ENCODE assay signal across 23 cellular contexts in the genomic region with DNA sequence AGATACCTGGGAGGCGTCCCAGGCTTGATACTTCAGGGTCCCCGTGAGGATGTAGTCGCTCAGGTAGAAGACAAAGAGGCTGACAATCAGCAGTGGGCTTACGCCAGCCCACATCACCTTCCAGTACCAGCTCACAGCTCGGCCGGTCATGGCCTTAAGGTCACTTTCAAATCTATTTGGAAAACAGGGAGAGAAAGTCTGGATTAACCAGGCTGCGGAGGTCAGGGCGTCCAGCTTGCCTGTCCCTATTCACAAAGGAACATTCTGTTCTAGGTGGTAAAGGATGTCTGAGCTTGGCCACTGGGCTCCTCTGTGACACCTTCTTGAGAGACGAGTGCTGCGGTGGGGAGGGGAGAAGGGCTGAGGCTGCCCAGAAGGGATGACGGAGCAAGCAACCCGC. TPM values are rescaled to one million over a fixed set of nuclear protein-coding genes. Genes with fewer than 3 reads are reported as not detected.
DNase-seq lines count a peak whose midpoint lies in the region; ATAC-seq and TF ChIP-seq lines count a peak whose summit lies in the region.
"Had no signal": no experiment of that assay in that cellular context is flagged by ENCODE, and none has a peak within 500 bp of the region (broad histone marks: within the 10 kb centered on the region; RNA-seq: fewer than 3 reads in every experiment).

No MANE protein-coding gene starts in this region.

- no peak overlapping the region for H2BK120ac ChIP-seq in H9 (ENCODE audit: low read depth, low read length, poor library complexity, severe bottlenecking)

- H3K23ac ChIP-seq in H9 (ENCODE audit: insufficient read length, low read depth, low read length) = no peak overlapping the region

- no peaks in the 10 kb centered on the region for H3K79me2 ChIP-seq in H9 (ENCODE audit: insufficient read depth, low read length)

- no CpG with 5 or more reads among the region's 12 CpGs for WGBS in H9 (ENCODE audit: extremely low coverage, insufficient read length, low lambda C conversion rate)
- 86% methylated on average over 12 of the region's 12 CpGs for WGBS in esophagus muscularis mucosa

- no peak overlapping the region for H3K4me2 ChIP-seq in H9 (ENCODE audit: insufficient read depth, insufficient read length, low read length)

- no peaks in the 10 kb centered on the region for H3K4me1 Mint-ChIP-seq in activated CD4-positive, alpha-beta T cell treated with anti-CD3 and anti-CD28 coated beads, Interleukin-2, amount 10 ng/mL, durations not matched to agents 7 days and 5 days
- H3K4me1 Mint-ChIP-seq in H9 = peaks cover 26 to 28% of the 10 kb centered on the region in 2 experiments

- intact Hi-C loops in esophagus muscularis mucosa (cut with DNase I) = loop anchor here (5.0 kb wide), 3 partner anchors 82 to 317 kb away; a partner anchor contains a TSS

- no peak overlapping the region for H4K8ac ChIP-seq in H9 (replicated peaks; ENCODE audit: insufficient read length, low read depth, low read length)

- H3K14ac ChIP-seq in H9 (ENCODE audit: insufficient read depth, low read length) = no peak overlapping the region

- no peaks in the 10 kb centered on the region for H3K79me1 ChIP-seq in H9 (ENCODE audit: insufficient read depth, low read depth, low read length, poor library complexity, severe bottlenecking)

- H3K56ac ChIP-seq in H9 (ENCODE audit: insufficient read length, low read depth, low read length) = no peak overlapping the region

- H3K9me3 Mint-ChIP-seq in activated CD4-positive, alpha-beta T cell treated with anti-CD3 and anti-CD28 coated beads, Interleukin-2, amount 10 ng/mL, durations not matched to agents 7 days and 5 days = no peaks in the 10 kb centered on the region
- no peaks in the 10 kb centered on the region; a peak in 1 of 5 replicates for H3K9me3 Mint-ChIP-seq in H9
- H3K9me3 Mint-ChIP-seq: CD14-positive monocyte; CD4-positive, alpha-beta T cell; CD8-positive, alpha-beta memory T cell; GM23338 had no signal

- TF ChIP-seq EP300 in esophagus muscularis mucosa (IDR thresholded peaks at IDR 0.05) = no peak

- no peak overlapping the region for H3T11ph ChIP-seq in H9 (ENCODE audit: low read length)

- DNase-seq in activated CD4-positive, alpha-beta T cell treated with anti-CD3 and anti-CD28 coated beads, Interleukin-2, amount 10 ng/mL, durations not matched to agents 7 days and 5 days = peak; percentile 0
- DNase-seq in activated CD4-positive, alpha-beta T cell treated with anti-CD3 and anti-CD28 coated beads, Interleukin-2, amount 50 U/mL, for 48 hours = no peak
- DNase-seq in H9 (no peak), esophagus muscularis mucosa (ENCODE audit: extremely low spot score) (peak; percentile 90), COLO668 (lab: John Stamatoyannopoulos, UW; ENCODE audit: unreplicated experiment) (no peak)
- peak; percentile 18 for DNase-seq in stimulated activated CD8-positive, alpha-beta memory T cell treated with anti-CD3 and anti-CD28 coated beads, Interleukin-4, amount 100 ng/mL, for 48 hours
- DNase-seq: ACHN; AML-193; BE2C; Calu3; CD4-positive, alpha-beta T cell; CD8-positive, alpha-beta memory T cell; COR-L47; DMS53; DMS79 treated with DMSO at 0.1 percent for 48 hours; GF-D8; HCEC 1CT had no signal

- no peak for TF ChIP-seq POLR2A in esophagus muscularis mucosa (IDR thresholded peaks at IDR 0.05; ENCODE audit: low read depth)

- H3K9me3 ChIP-seq in H9 (ENCODE audit: control insufficient read depth, low read depth, low read length) = no peaks in the 10 kb centered on the region
- no peaks in the 10 kb centered on the region for H3K9me3 ChIP-seq in esophagus muscularis mucosa
- H3K9me3 ChIP-seq: BE2C; BLaER1 treated with 17β-estradiol and CSF1 and Interleukin-3, amounts not matched to agents 10 nM and 100 nM had no signal

- H3K27me3 Mint-ChIP-seq in activated CD4-positive, alpha-beta T cell treated with anti-CD3 and anti-CD28 coated beads, Interleukin-2, amount 10 ng/mL, durations not matched to agents 7 days and 5 days = peaks cover 8% of the 10 kb centered on the region
- peaks cover 3% of the 10 kb centered on the region for H3K27me3 Mint-ChIP-seq in H9 (ENCODE audit: low read depth)
- H3K27me3 Mint-ChIP-seq: CD4-positive, alpha-beta T cell had no signal

- H3K23me2 ChIP-seq in H9 (ENCODE audit: insufficient read length, low read depth, low read length, poor library complexity, severe bottlenecking) = no peaks in the 10 kb centered on the region

- no peak overlapping the region for H3K9ac ChIP-seq in H9 (ENCODE audit: extremely low read depth, insufficient read length, low read length)
- H3K9ac ChIP-seq: BLaER1 treated with 17β-estradiol and CSF1 and Interleukin-3, amounts not matched to agents 10 nM and 100 nM had no signal

- no peak overlapping the region for H2BK20ac ChIP-seq in H9 (ENCODE audit: low read depth, low read length, poor library complexity, severe bottlenecking)

- no peak for TF ChIP-seq CTCF in H9 (conservative IDR thresholded peaks at IDR 0.05)
- TF ChIP-seq CTCF in esophagus muscularis mucosa (IDR thresholded peaks at IDR 0.05) = no peak

- no peak overlapping the region for H3K4me3 Mint-ChIP-seq in activated CD4-positive, alpha-beta T cell treated with anti-CD3 and anti-CD28 coated beads, Interleukin-2, amount 10 ng/mL, durations not matched to agents 7 days and 5 days
- no peak overlapping the region for H3K4me3 Mint-ChIP-seq in H9
- H3K4me3 Mint-ChIP-seq: CD14-positive monocyte; CD4-positive, alpha-beta T cell; CD8-positive, alpha-beta memory T cell; GM23338 had no signal

- no peak overlapping the region for H4K5ac ChIP-seq in H9 (ENCODE audit: insufficient read length, low read depth, low read length)

- no peaks in the 10 kb centered on the region for H3K4me1 ChIP-seq in H9 (ENCODE audit: insufficient read depth, low read length)
- H3K4me1 ChIP-seq in esophagus muscularis mucosa = peaks cover 0 to 4% (median 1%) of the 10 kb centered on the region in 4 donors
- H3K4me1 ChIP-seq: BE2C had no signal

- no peaks in the 10 kb centered on the region for H3K36me3 Mint-ChIP-seq in activated CD4-positive, alpha-beta T cell treated with anti-CD3 and anti-CD28 coated beads, Interleukin-2, amount 10 ng/mL, durations not matched to agents 7 days and 5 days (ENCODE audit: low read depth)
- no peaks in the 10 kb centered on the region for H3K36me3 Mint-ChIP-seq in H9 (ENCODE audit: insufficient read depth in 1 of 3, low read depth in 3 of 3)
- H3K36me3 Mint-ChIP-seq: CD14-positive monocyte; CD8-positive, alpha-beta memory T cell had no signal

- H3K27me3 ChIP-seq in H9 (ENCODE audit: insufficient read depth, low read length) (no peaks in the 10 kb centered on the region; the same call in 1 of the 2 replicates), esophagus muscularis mucosa (peaks cover 0 to 12% (median 0%) of the 10 kb centered on the region in 4 donors)
- H3K27me3 ChIP-seq: BE2C; BLaER1 treated with 17β-estradiol and CSF1 and Interleukin-3, amounts not matched to agents 10 nM and 100 nM had no signal

- H2AFZ ChIP-seq in H9 (ENCODE audit: low read length) = no peak overlapping the region

- no peak overlapping the region for H3K18ac ChIP-seq in H9 (ENCODE audit: insufficient read length, low read depth, low read length)

- CTCF ChIA-PET in activated CD4-positive, alpha-beta T cell treated with anti-CD3 and anti-CD28 coated beads, Interleukin-2, amount 10 ng/mL, durations not matched to agents 7 days and 5 days (lab: Charles Lee) = interaction anchor here (0.7 to 3.2 kb wide), 4 partner anchors 170 to 319 kb away, joined by 3 to 10 read pairs (median 3); no protein-coding TSS in a partner anchor

- no peak for ATAC-seq in HG03039 (IDR thresholded peaks at IDR 0.05; ENCODE audit: unreplicated experiment)
- ATAC-seq: GM23338 had no signal

- H3K36me3 ChIP-seq in esophagus muscularis mucosa = no peaks in the 10 kb centered on the region
- H3K36me3 ChIP-seq: BE2C; BLaER1 treated with 17β-estradiol and CSF1 and Interleukin-3, amounts not matched to agents 10 nM and 100 nM had no signal

- no peaks in the 10 kb centered on the region for H4K20me1 ChIP-seq in H9 (ENCODE audit: control insufficient read depth, insufficient read depth, insufficient read length)
- H4K20me1 ChIP-seq: BLaER1 treated with 17β-estradiol and CSF1 and Interleukin-3, amounts not matched to agents 10 nM and 100 nM had no signal

- H3K4me3 ChIP-seq in esophagus muscularis mucosa = no peak overlapping the region
- H3K4me3 ChIP-seq: BLaER1 treated with 17β-estradiol and CSF1 and Interleukin-3, amounts not matched to agents 10 nM and 100 nM; GM23338 had no signal

- no peak overlapping the region for H2BK5ac ChIP-seq in H9 (ENCODE audit: insufficient read length, low read length)

- no peak overlapping the region for H3K27ac ChIP-seq in H9 (ENCODE audit: insufficient read length, low read depth, low read length)
- H3K27ac ChIP-seq in esophagus muscularis mucosa (replicated peaks in 1 of 4) = no peak overlapping the region
- H3K27ac ChIP-seq: 22Rv1; BLaER1 treated with 17β-estradiol and CSF1 and Interleukin-3, amounts not matched to agents 10 nM and 100 nM had no signal

- no peak overlapping the region for H3K4ac ChIP-seq in H9 (ENCODE audit: low read depth, low read length)

- no peak overlapping the region for H2AK5ac ChIP-seq in H9 (ENCODE audit: insufficient read length, low read length)

- POLR2A ChIA-PET in activated CD4-positive, alpha-beta T cell treated with anti-CD3 and anti-CD28 coated beads, Interleukin-2, amount 10 ng/mL, durations not matched to agents 7 days and 5 days (lab: Charles Lee) = no interaction called here

- no peak overlapping the region for H4K91ac ChIP-seq in H9 (ENCODE audit: insufficient read length, low read depth, low read length)

- no peak overlapping the region for H3K27ac Mint-ChIP-seq in activated CD4-positive, alpha-beta T cell treated with anti-CD3 and anti-CD28 coated beads, Interleukin-2, amount 10 ng/mL, durations not matched to agents 7 days and 5 days
- peak overlapping the region in 2 of 3 experiments; percentile 49 to 54; a peak in 2 of 7 replicates for H3K27ac Mint-ChIP-seq in H9
- H3K27ac Mint-ChIP-seq: CD14-positive monocyte; CD4-positive, alpha-beta T cell; CD8-positive, alpha-beta memory T cell; GM23338 had no signal

- no peak overlapping the region for H2BK12ac ChIP-seq in H9 (ENCODE audit: insufficient read length, low read depth, low read length)

- no peak overlapping the region for H2BK15ac ChIP-seq in H9 (ENCODE audit: low read depth, low read length)

RNA-seq across cellular contexts. Expression of a gene that starts 36.5 kb away (rescaled TPM):
- total RNA-seq in activated CD4-positive, alpha-beta T cell treated with anti-CD3 and anti-CD28 coated beads, Interleukin-2, amount 10 ng/mL, durations not matched to agents 7 days and 5 days = not detected
- total RNA-seq in H9 (2021) = 0.09 and 0.20 TPM in 2 replicates
- total RNA-seq in esophagus muscularis mucosa = under 1 TPM in 3 of 4 donors, not detected in 1; 0.19 to 0.33 (median 0.29) TPM
- total RNA-seq: CD4-positive, alpha-beta T cell; CD8-positive, alpha-beta memory T cell; Daoy had no signal

Comparison
In these comparisons a context has a peak if more than half of its experiments do, and no peak if none do; other contexts are left out.
1. DNase-seq: peak in activated CD4-positive, alpha-beta T cell treated with anti-CD3 and anti-CD28 coated beads, Interleukin-2, amount 10 ng/mL, durations not matched to agents 7 days and 5 days (single experiment), esophagus muscularis mucosa (single experiment) and stimulated activated CD8-positive, alpha-beta memory T cell treated with anti-CD3 and anti-CD28 coated beads, Interleukin-4, amount 100 ng/mL, for 48 hours (single experiment); none in activated CD4-positive, alpha-beta T cell treated with anti-CD3 and anti-CD28 coated beads, Interleukin-2, amount 50 U/mL, for 48 hours (0 of 2), H9 (single experiment) and COLO668 (single experiment).